ENCODE assay signal across 16 cellular contexts in genomic region chr4:160414516-160414915, GRCh38.
A peak's percentile ranks its signal among the peaks of the same experiment; 100 is the strongest.
DNase-seq lines count a peak whose midpoint lies in the region; FAIRE-seq and TF ChIP-seq lines count a peak whose summit lies in the region.
"Had no signal": no experiment of that assay in that cellular context is flagged by ENCODE, and none has a peak within 500 bp of the region (broad histone marks: within the 10 kb centered on the region; RNA-seq: fewer than 3 reads in every experiment).

No MANE protein-coding gene starts in this region.

- H4K20me1 ChIP-seq in H1 (replicated peaks in 1 of 2; ENCODE audit: control insufficient read depth in 1 of 2, insufficient read depth in 2 of 2, low read length in 2 of 2), result no peaks in the 10 kb centered on the region

- TF ChIP-seq CTCF in H1 (IDR thresholded peaks at IDR 0.05; ENCODE audit: control extremely low read depth in 1 of 3, insufficient read depth in 1 of 3, low read depth in 1 of 3, low read length in 3 of 3), result no peak
- TF ChIP-seq CTCF in prostate gland (IDR thresholded peaks at IDR 0.05), result no peak
- no peak for TF ChIP-seq CTCF in Calu3 (IDR thresholded peaks at IDR 0.05; ENCODE audit: unreplicated experiment)

- H3K14ac ChIP-seq in H1 (ENCODE audit: insufficient read length), result no peak overlapping the region

- no peak overlapping the region for H2AK5ac ChIP-seq in H1 (ENCODE audit: low read depth, low read length)

- POLR2A ChIA-PET in H1 (lab: Charles Lee; ENCODE audit: partially characterized antibody), result no interaction called here

- H3K23me2 ChIP-seq in H1 (ENCODE audit: low read depth, low read length), result no peaks in the 10 kb centered on the region

- no peaks in the 10 kb centered on the region for H3K79me1 ChIP-seq in H1 (ENCODE audit: low read depth, low read length)

- H3K9ac ChIP-seq in H1 (replicated peaks in 1 of 4; ENCODE audit: extremely low read depth in 1 of 4, low read depth in 3 of 4, low read length in 3 of 4), result no peak overlapping the region

- H2BK120ac ChIP-seq in H1 (replicated peaks; ENCODE audit: low read depth, low read length), result no peak overlapping the region

- no peak overlapping the region for H3K27ac Mint-ChIP-seq in Calu3 (ENCODE audit: unreplicated experiment)
- H3K27ac Mint-ChIP-seq: B cell; CD4-positive, alpha-beta T cell; HFFc6 had no signal

- H2BK5ac ChIP-seq in H1 (ENCODE audit: low read depth, low read length), result no peak overlapping the region

- H3K36me3 ChIP-seq in H1 (ENCODE audit: control insufficient read depth in 2 of 4, insufficient read depth in 4 of 4, low read length in 3 of 4) (no peaks in the 10 kb centered on the region), prostate gland (no peaks in the 10 kb centered on the region)

- TF ChIP-seq POLR2A in H1 (IDR thresholded peaks at IDR 0.05; ENCODE audit: control extremely low read depth in 1 of 2, low read depth in 2 of 2, low read length in 2 of 2), result no peak
- no peak for TF ChIP-seq POLR2A in prostate gland (IDR thresholded peaks at IDR 0.05)

- no peaks in the 10 kb centered on the region for H3K4me1 Mint-ChIP-seq in Calu3 (ENCODE audit: low read depth, unreplicated experiment)
- H3K4me1 Mint-ChIP-seq: B cell had no signal

- H2BK12ac ChIP-seq in H1 (ENCODE audit: low read depth, low read length), result no peak overlapping the region

- no peak for TF ChIP-seq EP300 in H1 (IDR thresholded peaks at IDR 0.05; ENCODE audit: borderline replicate concordance in 1 of 2, low read depth in 2 of 2, low read length in 2 of 2)

- no peak overlapping the region for H3K4ac ChIP-seq in H1 (replicated peaks; ENCODE audit: insufficient read length, low read depth, low read length)

- H3K4me3 ChIP-seq in H1 (ENCODE audit: extremely low read depth in 1 of 4, insufficient read depth in 2 of 4, low read depth in 3 of 4, low read length in 4 of 4) (no peak overlapping the region), prostate gland (no peak overlapping the region)

- no peak overlapping the region for H4K91ac ChIP-seq in H1 (replicated peaks; ENCODE audit: insufficient read length, low read length)

- CTCF ChIA-PET in H1 (lab: Charles Lee; ENCODE audit: partially characterized antibody) (interaction anchor here (1.6 kb wide), 1 partner anchor 31 kb away, joined by 3 read pairs; no protein-coding TSS in a partner anchor), Calu3 (lab: Charles Lee) (no interaction called here)

- no peaks in the 10 kb centered on the region for H3K79me2 ChIP-seq in H1 (ENCODE audit: control insufficient read depth in 1 of 2, insufficient read depth in 2 of 2, low read length in 2 of 2)

- TF ChIP-seq RAD21 in H1 (IDR thresholded peaks at IDR 0.05 in 1 of 2, conservative IDR thresholded peaks at IDR 0.05 in 1 of 2; ENCODE audit: low read depth in 2 of 2, low read length in 2 of 2), result no peak

- H3K36me3 Mint-ChIP-seq in Calu3 (ENCODE audit: insufficient read depth, unreplicated experiment), result no peaks in the 10 kb centered on the region

- H3K18ac ChIP-seq in H1 (ENCODE audit: extremely low read depth, low read length), result no peak overlapping the region

- no peak overlapping the region for H3K4me3 Mint-ChIP-seq in Calu3 (ENCODE audit: low read depth, unreplicated experiment)
- H3K4me3 Mint-ChIP-seq: B cell; CD4-positive, alpha-beta T cell; HFFc6 had no signal

- no peak overlapping the region for H3K4me2 ChIP-seq in H1 (ENCODE audit: insufficient read depth in 1 of 2, low read depth in 2 of 2, low read length in 2 of 2)

- H3K9me3 ChIP-seq in H1 (ENCODE audit: insufficient read depth in 2 of 2, low read depth in 1 of 2, low read length in 1 of 2) (no peaks in the 10 kb centered on the region), prostate gland (no peaks in the 10 kb centered on the region)

- intact Hi-C loops in prostate gland (cut with DNase I), result no loop called here
- intact Hi-C loops in Calu3 (cut with micrococcal nuclease; ENCODE audit: unreplicated experiment), result no loop called here

- no peak overlapping the region for H4K8ac ChIP-seq in H1 (ENCODE audit: extremely low read depth, insufficient read depth, low read length)

- no peak for FAIRE-seq in H1 (lab: Jason Lieb, UNC)
- FAIRE-seq: A204.1, G401.6, GM12891 had no signal

- H2BK15ac ChIP-seq in H1 (ENCODE audit: low read length), result no peak overlapping the region

- H4K5ac ChIP-seq in H1 (ENCODE audit: insufficient read length, low read depth, low read length), result no peak overlapping the region

- H3K4me1 ChIP-seq in H1 (replicated peaks in 1 of 4; ENCODE audit: control insufficient read depth in 3 of 4, insufficient read depth in 4 of 4, low read length in 3 of 4) (no peaks in the 10 kb centered on the region), prostate gland (replicated peaks) (no peaks in the 10 kb centered on the region)

- peak overlapping the region; percentile 82 for H2AFZ ChIP-seq in H1 (ENCODE audit: low read length)

- 94% methylated on average over 6 of the region's 6 CpGs; no CpG with 5 or more reads in 1 of the 2 experiments for WGBS in H1 (ENCODE audit: extremely low coverage in 1 of 2, insufficient coverage in 1 of 2, insufficient read length in 1 of 2, insufficient replicate concordance in 2 of 2, low coverage in 1 of 2, low lambda C conversion rate in 2 of 2, missing lambda C conversion rate in 1 of 2), 2 experiments
- WGBS in prostate gland, result 96% methylated on average over 6 of the region's 6 CpGs

- DNase-seq in DMS 273 treated with DMSO at 0.1 percent for 48 hours (lab: John Stamatoyannopoulos, UW) (peak; percentile 49), NCI-H82 (lab: John Stamatoyannopoulos, UW) (peak; percentile 88), H1 (ENCODE audit: low read depth in 1 of 2, low spot score in 2 of 2) (no peak), NCI-H1092 treated with DMSO at 0.1 percent for 48 hours (lab: John Stamatoyannopoulos, UW) (no peak), prostate gland (ENCODE audit: low spot score) (no peak), NCI-H2227 treated with DMSO at 0.1 percent for 48 hours (lab: John Stamatoyannopoulos, UW) (no peak), Calu3 (no peak)
- DNase-seq: CD4-positive, alpha-beta T cell; DMS79; HCEC 1CT; HFFc6 had no signal

- no peak overlapping the region for H2BK20ac ChIP-seq in H1 (ENCODE audit: low read length)

- H3K27me3 ChIP-seq in H1 (replicated peaks in 1 of 4; ENCODE audit: control insufficient read depth in 3 of 4, extremely low read depth in 1 of 4, insufficient read depth in 3 of 4, low read length in 3 of 4), result no peaks in the 10 kb centered on the region
- H3K27me3 ChIP-seq in prostate gland (replicated peaks; ENCODE audit: insufficient read depth), result no peaks in the 10 kb centered on the region

- H3K23ac ChIP-seq in H1 (ENCODE audit: insufficient read length), result no peak overlapping the region

- no peak overlapping the region for H3K27ac ChIP-seq in H1 (ENCODE audit: low read depth, low read length)
- no peak overlapping the region for H3K27ac ChIP-seq in prostate gland
- H3K27ac ChIP-seq: HL-60 had no signal

- H3K27me3 Mint-ChIP-seq in Calu3 (ENCODE audit: unreplicated experiment), result no peaks in the 10 kb centered on the region
- H3K27me3 Mint-ChIP-seq: B cell; CD4-positive, alpha-beta T cell had no signal

- H3K56ac ChIP-seq in H1 (replicated peaks; ENCODE audit: insufficient read length, low read depth, low read length), result no peak overlapping the region

- BruUV-seq in Calu3 (replicated peaks; lab: Mats Ljungman, UMichigan), result no TSS peak

- H3K9me3 Mint-ChIP-seq in Calu3 (ENCODE audit: low read depth, unreplicated experiment), result no peaks in the 10 kb centered on the region

TF ChIP-seq in H1, 55 proteins besides CTCF, POLR2A, EP300 and RAD21:
- no peak for TF ChIP-seq TCF12 (IDR thresholded peaks at IDR 0.05; ENCODE audit: low read depth, low read length)
- TF ChIP-seq KDM1A (IDR thresholded peaks at IDR 0.05; ENCODE audit: borderline replicate concordance, low read length), result no peak
- TF ChIP-seq SRF (IDR thresholded peaks at IDR 0.05; ENCODE audit: low read depth, low read length), result no peak
- TF ChIP-seq SUZ12 (IDR thresholded peaks at IDR 0.05; ENCODE audit: low read length), result no peak
- no peak for TF ChIP-seq PHF8 (conservative IDR thresholded peaks at IDR 0.05; ENCODE audit: low read depth, low read length)
- no peak for TF ChIP-seq RBBP5 (IDR thresholded peaks at IDR 0.05; ENCODE audit: borderline replicate concordance, low read depth, low read length)

Comparison
In these comparisons a context has a peak if more than half of its experiments do, and no peak if none do; other contexts are left out.
1. DNase-seq: peak in DMS 273 treated with DMSO at 0.1 percent for 48 hours (single experiment) and NCI-H82 (single experiment); none in H1 (0 of 2), NCI-H1092 treated with DMSO at 0.1 percent for 48 hours (single experiment), prostate gland (single experiment), NCI-H2227 treated with DMSO at 0.1 percent for 48 hours (single experiment) and Calu3 (single experiment).